ENCODE assay signal across 24 cellular contexts in genomic region chr5:105350406-105351140, GRCh38.
A peak's percentile ranks its signal among the peaks of the same experiment; 100 is the strongest.
DNase-seq lines count a peak whose midpoint lies in the region; ATAC-seq and TF ChIP-seq lines count a peak whose summit lies in the region.
"Had no signal": no experiment of that assay in that cellular context is flagged by ENCODE, and none has a peak within 500 bp of the region (broad histone marks: within the 10 kb centered on the region; RNA-seq: fewer than 3 reads in every experiment).

No MANE protein-coding gene starts in this region.

- POLR2A ChIA-PET in MCF 10A (lab: Yijun Ruan, JAX), result no interaction called here

- H3K4me1 ChIP-seq in mammary epithelial cell (ENCODE audit: insufficient read depth, low read length) (no peaks in the 10 kb centered on the region), SJCRH30 (no peaks in the 10 kb centered on the region), foreskin keratinocyte (no peaks in the 10 kb centered on the region)
- H3K4me1 ChIP-seq: BLaER1 had no signal

- H3K27ac Mint-ChIP-seq in MCF 10A (ENCODE audit: low read depth, unreplicated experiment), result no peak overlapping the region
- no peak overlapping the region for H3K27ac Mint-ChIP-seq in activated naive CD8-positive, alpha-beta T cell treated with anti-CD3 and anti-CD28 coated beads, Interleukin-2, amount 50 U/mL, for 24 hours
- H3K27ac Mint-ChIP-seq: CD4-positive, CD25-positive, alpha-beta regulatory T cell had no signal

- peaks cover 7% of the 10 kb centered on the region for H3K9me3 Mint-ChIP-seq in MCF 10A (ENCODE audit: unreplicated experiment)
- no peaks in the 10 kb centered on the region for H3K9me3 Mint-ChIP-seq in activated naive CD8-positive, alpha-beta T cell treated with anti-CD3 and anti-CD28 coated beads, Interleukin-2, amount 50 U/mL, for 24 hours

- no peaks in the 10 kb centered on the region for H3K36me3 Mint-ChIP-seq in MCF 10A (ENCODE audit: insufficient read depth, unreplicated experiment)
- H3K36me3 Mint-ChIP-seq in activated naive CD8-positive, alpha-beta T cell treated with anti-CD3 and anti-CD28 coated beads, Interleukin-2, amount 50 U/mL, for 24 hours (ENCODE audit: low read depth), result no peaks in the 10 kb centered on the region
- H3K36me3 Mint-ChIP-seq: CD4-positive, CD25-positive, alpha-beta regulatory T cell had no signal

- H3K27me3 ChIP-seq in mammary epithelial cell (ENCODE audit: insufficient read depth, low read length) (no peaks in the 10 kb centered on the region), SJCRH30 (no peaks in the 10 kb centered on the region), foreskin keratinocyte (no peaks in the 10 kb centered on the region)
- H3K27me3 ChIP-seq: BLaER1 had no signal

- H3K4me2 ChIP-seq in mammary epithelial cell (ENCODE audit: insufficient read depth, low read depth, low read length), result no peak overlapping the region
- H3K4me2 ChIP-seq: BLaER1, PC-9 had no signal

- H3K27me3 Mint-ChIP-seq in MCF 10A (ENCODE audit: insufficient read depth, unreplicated experiment), result no peaks in the 10 kb centered on the region
- no peaks in the 10 kb centered on the region for H3K27me3 Mint-ChIP-seq in activated naive CD8-positive, alpha-beta T cell treated with anti-CD3 and anti-CD28 coated beads, Interleukin-2, amount 50 U/mL, for 24 hours
- H3K27me3 Mint-ChIP-seq: CD4-positive, CD25-positive, alpha-beta regulatory T cell had no signal

- no peak overlapping the region for H3K4me3 Mint-ChIP-seq in MCF 10A (ENCODE audit: unreplicated experiment)
- H3K4me3 Mint-ChIP-seq in activated naive CD8-positive, alpha-beta T cell treated with anti-CD3 and anti-CD28 coated beads, Interleukin-2, amount 50 U/mL, for 24 hours, result no peak overlapping the region
- H3K4me3 Mint-ChIP-seq: CD4-positive, CD25-positive, alpha-beta regulatory T cell had no signal

- CTCF ChIA-PET in mammary epithelial cell (lab: Charles Lee; ENCODE audit: low non-redundant PET) (no interaction called here), MCF 10A (lab: Yijun Ruan, JAX) (interaction anchor here (0.6 kb wide), 1 partner anchor 702 kb away, joined by 3 read pairs; no protein-coding TSS in a partner anchor)

- DNase-seq in mammary epithelial cell (peak; percentile 0), MCF 10A (ENCODE audit: unreplicated experiment) (no peak), SJCRH30 (peak; percentile 80), foreskin keratinocyte (peak; percentile 23 to 79), superior temporal gyrus (ENCODE audit: extremely low spot score) (no peak)
- DNase-seq in activated naive CD8-positive, alpha-beta T cell treated with anti-CD3 and anti-CD28 coated beads, Interleukin-2, amount 50 U/mL, for 24 hours, result no peak
- DNase-seq: 8988T; CD4-positive, CD25-positive, alpha-beta regulatory T cell; HCEC 1CT; Karpas-422; NCI-H1105 treated with DMSO at 0.1 percent for 48 hours; NCI-H146; NCI-H1930; NCI-H2107; NCI-H345; NCI-H510A treated with DMSO at 0.1 percent for 48 hours; NCI-H748 treated with DMSO at 0.1 percent for 48 hours; PC-9; Right ventricle myocardium superior; T-helper 1 cell had no signal

- H3K27ac ChIP-seq in mammary epithelial cell (ENCODE audit: insufficient read depth, low read depth, low read length), result no peak overlapping the region
- H3K27ac ChIP-seq in SJCRH30, result no peak overlapping the region
- no peak overlapping the region for H3K27ac ChIP-seq in foreskin keratinocyte
- H3K27ac ChIP-seq: BLaER1, HL-60, PC-9 had no signal

- H3K9me3 ChIP-seq in mammary epithelial cell (replicated peaks; ENCODE audit: insufficient read depth, low read length), result peaks cover 8% of the 10 kb centered on the region
- H3K9me3 ChIP-seq in SJCRH30 (replicated peaks), result no peaks in the 10 kb centered on the region
- H3K9me3 ChIP-seq: BLaER1 had no signal

- in situ Hi-C loops in mammary epithelial cell (cut with MboI; ENCODE audit: low sequenced_read_pairs in 2 of 2), result no loop called here

- no peaks in the 10 kb centered on the region for H3K79me2 ChIP-seq in mammary epithelial cell (ENCODE audit: insufficient read depth, low read length)

- no TSS peak for BruUV-seq in mammary epithelial cell (replicated peaks; lab: Mats Ljungman, UMichigan)
- no TSS peak for BruUV-seq in MCF 10A (replicated peaks; lab: Mats Ljungman, UMichigan)

- dilution Hi-C loops in mammary epithelial cell (cut with HindIII; ENCODE audit: low sequenced_read_pairs), result no loop called here

- no peaks in the 10 kb centered on the region for H4K20me1 ChIP-seq in mammary epithelial cell (ENCODE audit: insufficient read depth, low read length)
- H4K20me1 ChIP-seq: BLaER1 had no signal

- H2AFZ ChIP-seq in mammary epithelial cell (ENCODE audit: low read depth, low read length), result no peak overlapping the region
- H2AFZ ChIP-seq: PC-9 had no signal

- H3K36me3 ChIP-seq in mammary epithelial cell (ENCODE audit: insufficient read depth, low read length) (no peaks in the 10 kb centered on the region), SJCRH30 (no peaks in the 10 kb centered on the region)
- H3K36me3 ChIP-seq: BLaER1 had no signal

- TF ChIP-seq CTCF in mammary epithelial cell (conservative IDR thresholded peaks at IDR 0.05 in 1 of 2, IDR thresholded peaks at IDR 0.05 in 1 of 2; ENCODE audit: extremely low read depth in 1 of 2, insufficient read depth in 1 of 2, low read depth in 1 of 2, low read length in 2 of 2), result no peak
- TF ChIP-seq CTCF in MCF 10A (IDR thresholded peaks at IDR 0.05; ENCODE audit: unreplicated experiment), result no peak
- no peak for TF ChIP-seq CTCF in foreskin keratinocyte (conservative IDR thresholded peaks at IDR 0.05)

- ATAC-seq in foreskin keratinocyte (peak; percentile 38), HG02981 (IDR thresholded peaks at IDR 0.05; ENCODE audit: unreplicated experiment) (no peak), GM21381 (IDR thresholded peaks at IDR 0.05; ENCODE audit: unreplicated experiment) (no peak)
- ATAC-seq in activated naive CD8-positive, alpha-beta T cell treated with anti-CD3 and anti-CD28 coated beads, Interleukin-2, amount 50 U/mL, for 24 hours, result no peak

- H3K4me3 ChIP-seq in mammary epithelial cell (replicated peaks in 1 of 3; ENCODE audit: insufficient read depth in 1 of 3, low read depth in 2 of 3, low read length in 3 of 3) (no peak overlapping the region), SJCRH30 (no peak overlapping the region)
- H3K4me3 ChIP-seq: BLaER1, PC-9 had no signal

- 34% methylated on average over 2 of the region's 5 CpGs for WGBS in mammary epithelial cell (ENCODE audit: low coverage, missing lambda C conversion rate)

- intact Hi-C loops in mammary epithelial cell (cut with micrococcal nuclease) (no loop called here), MCF 10A (cut with micrococcal nuclease) (no loop called here)

- no peaks in the 10 kb centered on the region for H3K4me1 Mint-ChIP-seq in MCF 10A (ENCODE audit: insufficient read depth, unreplicated experiment)
- H3K4me1 Mint-ChIP-seq in activated naive CD8-positive, alpha-beta T cell treated with anti-CD3 and anti-CD28 coated beads, Interleukin-2, amount 50 U/mL, for 24 hours, result no peaks in the 10 kb centered on the region
- H3K4me1 Mint-ChIP-seq: CD4-positive, CD25-positive, alpha-beta regulatory T cell had no signal

- H3K9ac ChIP-seq in mammary epithelial cell (ENCODE audit: insufficient read depth, low read length), result no peak overlapping the region
- H3K9ac ChIP-seq: BLaER1 had no signal

Comparison
In these comparisons a context has a peak if more than half of its experiments do, and no peak if none do; other contexts are left out.
1. DNase-seq: peak in mammary epithelial cell (single experiment), SJCRH30 (2 of 2) and foreskin keratinocyte (2 of 2); none in MCF 10A (single experiment), superior temporal gyrus (single experiment) and activated naive CD8-positive, alpha-beta T cell treated with anti-CD3 and anti-CD28 coated beads, Interleukin-2, amount 50 U/mL, for 24 hours (single experiment).